1 cellular context compared by ENCODE assay signal in genomic region chr17:42657824-42658588, GRCh38.
TF ChIP-seq lines count a peak whose summit lies in the region.

No MANE protein-coding gene starts in this region.

TF ChIP-seq in K562, 482 proteins besides CTCF, POLR2A, EP300 and RAD21 (continued from another document):
- TF ChIP-seq NR2C1 (IDR thresholded peaks at IDR 0.05) = no peak
- TF ChIP-seq NR2C1 (tag; IDR thresholded peaks at IDR 0.05) = peak; percentile 28; the same call in 1 of the 2 replicates
- no peak for TF ChIP-seq FOXA1 (IDR thresholded peaks at IDR 0.05; ENCODE audit: borderline replicate concordance)
- no peak for TF ChIP-seq STAG1 (CRISPR knock-in tag; IDR thresholded peaks at IDR 0.05; ENCODE audit: borderline replicate concordance)
- TF ChIP-seq, protein P1, sequence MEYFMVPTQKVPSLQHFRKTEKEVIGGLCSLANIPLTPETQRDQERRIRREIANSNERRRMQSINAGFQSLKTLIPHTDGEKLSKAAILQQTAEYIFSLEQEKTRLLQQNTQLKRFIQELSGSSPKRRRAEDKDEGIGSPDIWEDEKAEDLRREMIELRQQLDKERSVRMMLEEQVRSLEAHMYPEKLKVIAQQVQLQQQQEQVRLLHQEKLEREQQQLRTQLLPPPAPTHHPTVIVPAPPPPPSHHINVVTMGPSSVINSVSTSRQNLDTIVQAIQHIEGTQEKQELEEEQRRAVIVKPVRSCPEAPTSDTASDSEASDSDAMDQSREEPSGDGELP (CRISPR knock-in tag; IDR thresholded peaks at IDR 0.05; ENCODE audit: borderline replicate concordance) = no peak
- 0 out of 2 replicates have a peak, but pooled peaks have one; percentile 60 for TF ChIP-seq HDAC8 (tag; IDR thresholded peaks at IDR 0.05)
- TF ChIP-seq CEBPB (tag; IDR thresholded peaks at IDR 0.05) = no peak
- TF ChIP-seq HNRNPLL (IDR thresholded peaks at IDR 0.05; ENCODE audit: low read depth, low read length, poor library complexity, severe bottlenecking) = no peak
- no peak for TF ChIP-seq EP400 (IDR thresholded peaks at IDR 0.05)
- no peak for TF ChIP-seq TCF7 (IDR thresholded peaks at IDR 0.05; ENCODE audit: borderline replicate concordance)
- TF ChIP-seq EGR1 (conservative IDR thresholded peaks at IDR 0.05) = no peak
- TF ChIP-seq PCBP1 (IDR thresholded peaks at IDR 0.05; ENCODE audit: low read depth, low read length, poor library complexity, severe bottlenecking) = no peak
- no peak for TF ChIP-seq NR0B1 (IDR thresholded peaks at IDR 0.05; ENCODE audit: partially characterized antibody)
- TF ChIP-seq NFIC (IDR thresholded peaks at IDR 0.05) = no peak
- no peak for TF ChIP-seq TEAD1 (CRISPR knock-in tag; IDR thresholded peaks at IDR 0.05)
- TF ChIP-seq, protein P2, sequence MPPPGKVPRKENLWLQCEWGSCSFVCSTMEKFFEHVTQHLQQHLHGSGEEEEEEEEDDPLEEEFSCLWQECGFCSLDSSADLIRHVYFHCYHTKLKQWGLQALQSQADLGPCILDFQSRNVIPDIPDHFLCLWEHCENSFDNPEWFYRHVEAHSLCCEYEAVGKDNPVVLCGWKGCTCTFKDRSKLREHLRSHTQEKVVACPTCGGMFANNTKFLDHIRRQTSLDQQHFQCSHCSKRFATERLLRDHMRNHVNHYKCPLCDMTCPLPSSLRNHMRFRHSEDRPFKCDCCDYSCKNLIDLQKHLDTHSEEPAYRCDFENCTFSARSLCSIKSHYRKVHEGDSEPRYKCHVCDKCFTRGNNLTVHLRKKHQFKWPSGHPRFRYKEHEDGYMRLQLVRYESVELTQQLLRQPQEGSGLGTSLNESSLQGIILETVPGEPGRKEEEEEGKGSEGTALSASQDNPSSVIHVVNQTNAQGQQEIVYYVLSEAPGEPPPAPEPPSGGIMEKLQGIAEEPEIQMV (tag; conservative IDR thresholded peaks at IDR 0.05; ENCODE audit: low read depth) = peak; percentile 44; the same call in 1 of the 2 replicates
- TF ChIP-seq SIRT6 (IDR thresholded peaks at IDR 0.05; ENCODE audit: low read depth, low read length) = no peak
- TF ChIP-seq TEAD4 (IDR thresholded peaks at IDR 0.05; ENCODE audit: low read length) = no peak
- no peak for TF ChIP-seq TEAD4 (CRISPR knock-in tag; IDR thresholded peaks at IDR 0.05; ENCODE audit: borderline replicate concordance)
- no peak for TF ChIP-seq PTRF (tag; IDR thresholded peaks at IDR 0.05)
- TF ChIP-seq HMGN3 (IDR thresholded peaks at IDR 0.05; ENCODE audit: borderline replicate concordance, extremely low read depth, insufficient read length, low read depth, low read length) = no peak
- no peak for TF ChIP-seq ZC3H11A (IDR thresholded peaks at IDR 0.05; ENCODE audit: low read depth, low read length)
- TF ChIP-seq POLR2AphosphoS5 (IDR thresholded peaks at IDR 0.05; ENCODE audit: control insufficient read depth, insufficient read depth, low read depth, low read length) = no peak
- 0 out of 2 replicates have a peak, but pooled peaks have one; percentile 21 for TF ChIP-seq ZNF583 (CRISPR knock-in tag; IDR thresholded peaks at IDR 0.05)
- TF ChIP-seq ZNF146 (CRISPR knock-in tag; IDR thresholded peaks at IDR 0.05; ENCODE audit: unreplicated experiment) = peak; percentile 88
- TF ChIP-seq ZNF764 (CRISPR knock-in tag; IDR thresholded peaks at IDR 0.05; ENCODE audit: low read depth) = no peak
- no peak for TF ChIP-seq ZNF740 (CRISPR knock-in tag; IDR thresholded peaks at IDR 0.05)
- TF ChIP-seq ZNF740 (tag; IDR thresholded peaks at IDR 0.05) = no peak
- no peak for TF ChIP-seq ZNF239 (CRISPR knock-in tag; IDR thresholded peaks at IDR 0.05)
- no peak for TF ChIP-seq ERF (CRISPR knock-in tag; IDR thresholded peaks at IDR 0.05)
- peak; percentile 17; the same call in 1 of the 2 replicates for TF ChIP-seq ADNP (tag; IDR thresholded peaks at IDR 0.05)
- TF ChIP-seq, protein P3, sequence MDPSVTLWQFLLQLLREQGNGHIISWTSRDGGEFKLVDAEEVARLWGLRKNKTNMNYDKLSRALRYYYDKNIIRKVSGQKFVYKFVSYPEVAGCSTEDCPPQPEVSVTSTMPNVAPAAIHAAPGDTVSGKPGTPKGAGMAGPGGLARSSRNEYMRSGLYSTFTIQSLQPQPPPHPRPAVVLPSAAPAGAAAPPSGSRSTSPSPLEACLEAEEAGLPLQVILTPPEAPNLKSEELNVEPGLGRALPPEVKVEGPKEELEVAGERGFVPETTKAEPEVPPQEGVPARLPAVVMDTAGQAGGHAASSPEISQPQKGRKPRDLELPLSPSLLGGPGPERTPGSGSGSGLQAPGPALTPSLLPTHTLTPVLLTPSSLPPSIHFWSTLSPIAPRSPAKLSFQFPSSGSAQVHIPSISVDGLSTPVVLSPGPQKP (CRISPR knock-in tag; IDR thresholded peaks at IDR 0.05) = no peak
- TF ChIP-seq ZNF431 (CRISPR knock-in tag; IDR thresholded peaks at IDR 0.05) = no peak
- TF ChIP-seq PHB (CRISPR knock-in tag; IDR thresholded peaks at IDR 0.05) = no peak
- TF ChIP-seq SOX6 (IDR thresholded peaks at IDR 0.05) = no peak
- no peak for TF ChIP-seq ZNF408 (CRISPR knock-in tag; IDR thresholded peaks at IDR 0.05; ENCODE audit: low read depth)
- TF ChIP-seq, protein P4, sequence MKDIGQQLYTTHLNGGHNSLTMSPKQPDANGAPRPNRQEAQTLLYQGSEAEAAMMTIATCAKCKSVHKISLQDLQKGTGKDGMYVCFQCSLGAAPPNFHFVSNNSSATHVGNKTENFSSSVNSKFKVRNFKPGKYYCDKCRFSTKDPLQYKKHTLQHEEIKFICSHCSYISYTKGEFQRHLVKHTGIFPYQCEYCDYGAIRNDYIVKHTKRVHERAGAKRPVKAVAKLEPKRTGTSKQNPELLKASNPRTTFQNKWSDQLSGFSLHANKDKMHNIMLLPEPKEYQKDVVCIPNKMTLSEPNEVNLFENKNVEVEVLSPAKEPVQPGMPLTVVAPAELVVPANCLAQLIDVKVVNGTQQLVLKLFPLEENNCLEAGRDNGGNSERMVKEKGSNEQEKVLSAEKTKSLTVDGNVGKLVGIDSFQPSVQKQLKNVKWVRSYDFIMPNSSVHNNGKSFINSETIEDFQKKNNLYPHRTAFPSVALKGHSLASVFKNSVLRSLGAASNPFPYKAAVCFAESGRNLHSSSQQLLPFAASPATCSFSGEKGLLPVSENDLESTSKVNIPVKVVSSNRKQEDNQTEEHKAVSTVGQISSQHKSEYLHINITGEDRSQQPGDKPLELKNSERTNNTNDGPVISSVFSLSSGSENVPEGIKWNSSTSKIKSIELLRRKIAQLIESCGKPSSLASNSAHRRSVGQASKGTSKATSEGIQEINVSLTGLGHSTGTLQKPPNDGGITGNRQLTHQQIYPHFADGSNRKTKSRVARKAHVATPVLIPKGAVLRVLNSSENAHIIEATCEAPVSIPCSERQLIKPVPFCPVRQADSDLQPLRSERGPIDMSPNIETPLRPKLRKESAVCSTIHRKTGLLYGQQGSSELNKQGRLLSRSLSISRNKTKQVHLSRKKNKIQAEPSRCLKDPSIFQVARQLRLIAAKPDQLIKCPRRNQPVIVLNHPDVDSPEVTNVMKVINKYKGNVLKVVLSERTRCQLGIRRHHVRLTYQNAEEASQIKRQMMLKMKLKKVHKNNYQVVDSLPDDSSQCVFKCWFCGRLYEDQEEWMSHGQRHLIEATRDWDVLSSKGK (CRISPR knock-in tag; IDR thresholded peaks at IDR 0.05) = no peak
- peak; percentile 48; the same call in 1 of the 2 replicates for TF ChIP-seq KLF6 (CRISPR knock-in tag; IDR thresholded peaks at IDR 0.05; ENCODE audit: borderline replicate concordance)
- TF ChIP-seq NR1H2 (CRISPR knock-in tag; IDR thresholded peaks at IDR 0.05) = no peak
- no peak for TF ChIP-seq PHB2 (IDR thresholded peaks at IDR 0.05; ENCODE audit: low read depth)
- TF ChIP-seq, protein P5, sequence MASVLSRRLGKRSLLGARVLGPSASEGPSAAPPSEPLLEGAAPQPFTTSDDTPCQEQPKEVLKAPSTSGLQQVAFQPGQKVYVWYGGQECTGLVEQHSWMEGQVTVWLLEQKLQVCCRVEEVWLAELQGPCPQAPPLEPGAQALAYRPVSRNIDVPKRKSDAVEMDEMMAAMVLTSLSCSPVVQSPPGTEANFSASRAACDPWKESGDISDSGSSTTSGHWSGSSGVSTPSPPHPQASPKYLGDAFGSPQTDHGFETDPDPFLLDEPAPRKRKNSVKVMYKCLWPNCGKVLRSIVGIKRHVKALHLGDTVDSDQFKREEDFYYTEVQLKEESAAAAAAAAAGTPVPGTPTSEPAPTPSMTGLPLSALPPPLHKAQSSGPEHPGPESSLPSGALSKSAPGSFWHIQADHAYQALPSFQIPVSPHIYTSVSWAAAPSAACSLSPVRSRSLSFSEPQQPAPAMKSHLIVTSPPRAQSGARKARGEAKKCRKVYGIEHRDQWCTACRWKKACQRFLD (CRISPR knock-in tag; IDR thresholded peaks at IDR 0.05) = 0 out of 2 replicates have a peak, but pooled peaks have one; percentile 32
- no peak for TF ChIP-seq E4F1 (CRISPR knock-in tag; IDR thresholded peaks at IDR 0.05; ENCODE audit: borderline replicate concordance)
- no peak for TF ChIP-seq TSC22D4 (tag; IDR thresholded peaks at IDR 0.05)
